ENCODE assay signal across 20 cellular contexts in the genomic region with DNA sequence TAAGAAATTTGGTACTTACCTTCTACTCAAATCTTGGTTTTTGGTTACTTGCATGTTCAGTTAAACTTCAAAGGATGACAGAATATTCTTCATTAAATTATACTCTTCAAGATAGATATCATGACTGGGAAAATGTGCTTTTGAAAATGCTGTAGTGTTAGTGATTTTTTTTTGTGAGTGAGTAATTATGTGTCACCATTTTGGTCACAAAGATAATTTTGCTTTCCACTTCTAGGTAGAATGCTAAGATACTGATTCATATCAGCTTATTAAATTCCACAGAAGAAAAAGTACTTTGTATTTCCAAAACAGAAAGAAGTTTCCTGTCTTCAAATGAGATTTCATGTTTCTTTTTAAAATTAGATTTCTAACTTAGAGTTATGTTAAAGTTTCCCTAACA.
DNase-seq lines count a peak whose midpoint lies in the region; ATAC-seq and TF ChIP-seq lines count a peak whose summit lies in the region.
"Had no signal": no experiment of that assay in that cellular context is flagged by ENCODE, and none has a peak within 500 bp of the region (broad histone marks: within the 10 kb centered on the region; RNA-seq: fewer than 3 reads in every experiment).

No MANE protein-coding gene starts in this region.

- DNase-seq in Calu3: no peak
- DNase-seq in HS-5 (ENCODE audit: low read depth): peak; percentile 55
- DNase-seq in RKO (ENCODE audit: low spot score): peak; percentile 52
- DNase-seq in foreskin keratinocyte: peak; percentile 32 to 60
- no peak for DNase-seq in NCI-H82 treated with DMSO at 0.1 percent for 48 hours (lab: John Stamatoyannopoulos, UW; ENCODE audit: unreplicated experiment)
- no peak for DNase-seq in H4 (ENCODE audit: low spot score)
- no peak for DNase-seq in activated CD4-positive, alpha-beta T cell treated with anti-CD3 and anti-CD28 coated beads, Interleukin-2, amount 50 U/mL, for 48 hours
- no peak for DNase-seq in MM.1S
- DNase-seq: C1 segment of cervical spinal cord, DMS 273 treated with DMSO at 0.1 percent for 48 hours, DND-41, GDM1, HFFc6, KG1, NCI-H1092 treated with DMSO at 0.1 percent for 48 hours, NCI-H2081, NCI-H748 treated with DMSO at 0.1 percent for 48 hours, T-helper 1 cell had no signal

- H3K79me2 ChIP-seq in MM.1S (ENCODE audit: low read length): no peaks in the 10 kb centered on the region

- H3K36me3 ChIP-seq in MM.1S (replicated peaks; ENCODE audit: insufficient read depth, low read length): no peaks in the 10 kb centered on the region

- no peaks in the 10 kb centered on the region for H3K9me3 ChIP-seq in MM.1S (replicated peaks; ENCODE audit: insufficient read depth, low read length)

- H3K36me3 Mint-ChIP-seq in Calu3 (ENCODE audit: insufficient read depth, unreplicated experiment): peaks cover 33% of the 10 kb centered on the region

- peaks cover 5% of the 10 kb centered on the region for H3K4me1 ChIP-seq in foreskin keratinocyte
- no peaks in the 10 kb centered on the region for H3K4me1 ChIP-seq in MM.1S (ENCODE audit: low read length)

- intact Hi-C loops in Calu3 (cut with micrococcal nuclease; ENCODE audit: unreplicated experiment): no loop called here

- BruUV-seq in Calu3 (replicated peaks; lab: Mats Ljungman, UMichigan): no TSS peak

- H3K4me2 ChIP-seq in MM.1S (ENCODE audit: low read depth, low read length): no peak overlapping the region
- H3K4me2 ChIP-seq: GM23338 had no signal

- no peaks in the 10 kb centered on the region for H3K9me2 ChIP-seq in MM.1S (replicated peaks; ENCODE audit: insufficient read depth, low read length)

- H3K4me1 Mint-ChIP-seq in Calu3 (ENCODE audit: low read depth, unreplicated experiment): peaks cover 74% of the 10 kb centered on the region
- H3K4me1 Mint-ChIP-seq: GM23338 had no signal

- no peak overlapping the region for H3K4me3 ChIP-seq in MM.1S (ENCODE audit: low read length)
- H3K4me3 ChIP-seq: GM23338 had no signal

- TF ChIP-seq CTCF in Calu3 (IDR thresholded peaks at IDR 0.05; ENCODE audit: unreplicated experiment) (no peak), foreskin keratinocyte (conservative IDR thresholded peaks at IDR 0.05) (no peak), MM.1S (IDR thresholded peaks at IDR 0.05; ENCODE audit: low read length) (no peak)

- H3K27ac ChIP-seq in foreskin keratinocyte (no peak overlapping the region), MM.1S (ENCODE audit: low read length) (no peak overlapping the region)
- H3K27ac ChIP-seq: RWPE1 had no signal

- CTCF ChIA-PET in Calu3 (lab: Charles Lee): interaction anchor here (0.7 kb wide), 1 partner anchor 48 kb away, joined by 4 read pairs; no protein-coding TSS in a partner anchor

- no peaks in the 10 kb centered on the region for H4K20me1 ChIP-seq in MM.1S (ENCODE audit: insufficient read depth, low read length)

- ATAC-seq in foreskin keratinocyte: peak; percentile 72
- ATAC-seq: GM23338 had no signal

- H3K4me3 Mint-ChIP-seq in Calu3 (ENCODE audit: low read depth, unreplicated experiment): no peak overlapping the region
- H3K4me3 Mint-ChIP-seq: GM23338, HFFc6 had no signal

- no peaks in the 10 kb centered on the region for H3F3A ChIP-seq in MM.1S (ENCODE audit: insufficient read depth, low read length)

- no peaks in the 10 kb centered on the region for H3K27me3 Mint-ChIP-seq in Calu3 (ENCODE audit: unreplicated experiment)

- H2AFZ ChIP-seq in MM.1S (ENCODE audit: low read length): no peak overlapping the region
- H2AFZ ChIP-seq: GM23338 had no signal

- H3K27me3 ChIP-seq in foreskin keratinocyte: no peaks in the 10 kb centered on the region
- H3K27me3 ChIP-seq in MM.1S (replicated peaks; ENCODE audit: insufficient read depth, low read length): no peaks in the 10 kb centered on the region

- no peak overlapping the region for H3K9ac ChIP-seq in MM.1S (ENCODE audit: low read length)

- peaks cover 10% of the 10 kb centered on the region for H3K9me3 Mint-ChIP-seq in Calu3 (ENCODE audit: low read depth, unreplicated experiment)

- H3K27ac Mint-ChIP-seq in Calu3 (ENCODE audit: unreplicated experiment): peak overlapping the region; percentile 100
- H3K27ac Mint-ChIP-seq: GM23338, HFFc6 had no signal

Comparison
In these comparisons a context has a peak if more than half of its experiments do, and no peak if none do; other contexts are left out.
1. DNase-seq: peak in HS-5 (single experiment), RKO (single experiment) and foreskin keratinocyte (2 of 2); none in Calu3 (single experiment), NCI-H82 treated with DMSO at 0.1 percent for 48 hours (single experiment), H4 (single experiment), activated CD4-positive, alpha-beta T cell treated with anti-CD3 and anti-CD28 coated beads, Interleukin-2, amount 50 U/mL, for 48 hours (0 of 2) and MM.1S (single experiment).